ENCODE assay signal across 10 cellular contexts in the genomic region with DNA sequence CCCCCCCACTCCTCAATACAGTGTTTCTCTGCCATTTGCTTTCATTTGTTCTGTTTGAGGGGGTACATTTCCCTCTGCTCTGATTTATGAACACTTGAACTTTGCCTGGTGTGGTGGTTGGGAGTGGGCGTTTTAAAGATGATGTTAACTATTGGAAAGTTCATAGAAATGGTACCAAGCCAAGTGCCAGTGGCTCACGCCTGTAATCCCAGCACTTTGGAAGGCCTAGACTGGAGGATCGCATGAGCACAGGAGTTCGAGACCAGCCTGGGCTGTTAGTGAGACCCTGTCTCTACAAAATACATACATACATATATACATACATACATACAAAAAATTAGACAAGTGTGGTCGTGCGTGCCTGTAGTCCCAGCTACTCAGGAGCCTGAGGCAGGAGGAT. TPM values are rescaled to one million over a fixed set of nuclear protein-coding genes. Genes with fewer than 3 reads are reported as not detected.
DNase-seq lines count a peak whose midpoint lies in the region; ATAC-seq and TF ChIP-seq lines count a peak whose summit lies in the region.
"Had no signal": no experiment of that assay in that cellular context is flagged by ENCODE, and none has a peak within 500 bp of the region (broad histone marks: within the 10 kb centered on the region; RNA-seq: fewer than 3 reads in every experiment).

No MANE protein-coding gene starts in this region.

- peaks cover 4% of the 10 kb centered on the region; the same call in 1 of the 2 replicates for H4K20me1 ChIP-seq in PC-9 (ENCODE audit: insufficient read depth)

- no peaks in the 10 kb centered on the region for H3K9me2 ChIP-seq in PC-9 (ENCODE audit: insufficient read depth)

- peak overlapping the region; percentile 93 for H3K4me3 ChIP-seq in AG04450 (ENCODE audit: low read depth, low read length)
- H3K4me3 ChIP-seq in PC-9, result peak overlapping the region; percentile 96
- peak overlapping the region in 3 of 4 donors; percentile 52 to 81 (median 68) for H3K4me3 ChIP-seq in esophagus squamous epithelium

- H3K36me3 ChIP-seq in PC-9 (ENCODE audit: low read depth) (no peaks in the 10 kb centered on the region), esophagus squamous epithelium (peaks cover 0 to 5% (median 0%) of the 10 kb centered on the region in 3 donors)

- H3K4me1 Mint-ChIP-seq in neural crest cell, result peaks cover 28% of the 10 kb centered on the region
- H3K4me1 Mint-ChIP-seq: memory B cell had no signal

- DNase-seq in AG04450 (ENCODE audit: low read depth, low spot score), result no peak
- no peak for DNase-seq in PC-9
- no peak for DNase-seq in esophagus squamous epithelium (lab: John Stamatoyannopoulos, UW)
- no peak for DNase-seq in neural crest cell (ENCODE audit: low read depth, low spot score)
- no peak for DNase-seq in SIG-M5 (lab: John Stamatoyannopoulos, UW)
- no peak for DNase-seq in G401 (ENCODE audit: low spot score)
- no peak for DNase-seq in NCI-H1092 (lab: John Stamatoyannopoulos, UW)

- intact Hi-C loops in PC-9 (cut with micrococcal nuclease; ENCODE audit: unreplicated experiment) (loop anchor here (5.0 to 10.0 kb wide), 3 partner anchors 160 to 250 kb away; no protein-coding TSS in a partner anchor), esophagus squamous epithelium (cut with DNase I) (loop anchor here (10.0 kb wide), 1 partner anchor 150 kb away; no protein-coding TSS in a partner anchor)

- 67 to 71% methylated on average over 2 to 3 of the region's 6 CpGs for WGBS in esophagus squamous epithelium, 2 donors

- no peak overlapping the region for H3K27ac Mint-ChIP-seq in neural crest cell (ENCODE audit: unreplicated experiment)
- H3K27ac Mint-ChIP-seq: memory B cell had no signal

- in situ Hi-C loops in G401 (cut with HindIII; ENCODE audit: low sequenced_read_pairs), result no loop called here

- TF ChIP-seq POLR2A in esophagus squamous epithelium (IDR thresholded peaks at IDR 0.05), result no peak

- peak overlapping the region; percentile 95 for H3K4me2 ChIP-seq in PC-9

- H3K27me3 ChIP-seq in AG04450 (ENCODE audit: control insufficient read depth, insufficient read depth, low read length), result no peaks in the 10 kb centered on the region
- H3K27me3 ChIP-seq in PC-9 (ENCODE audit: insufficient read depth, low read depth), result no peaks in the 10 kb centered on the region
- H3K27me3 ChIP-seq in esophagus squamous epithelium, result peaks cover 0 to 29% (median 0%) of the 10 kb centered on the region in 4 donors

- H3K27ac ChIP-seq in AG04450 (ENCODE audit: low read depth, low read length) (peak overlapping the region; percentile 92), PC-9 (peak overlapping the region; percentile 70; the same call in 1 of the 2 replicates), esophagus squamous epithelium (peak overlapping the region; percentile 82 to 98 (median 92))

- ATAC-seq in GM18870 (IDR thresholded peaks at IDR 0.05; ENCODE audit: unreplicated experiment), result no peak

- H3K4me3 Mint-ChIP-seq in neural crest cell, result peak overlapping the region; percentile 100

- no peaks in the 10 kb centered on the region for H3K9me3 Mint-ChIP-seq in neural crest cell
- H3K9me3 Mint-ChIP-seq: memory B cell had no signal

- H3K79me2 ChIP-seq in PC-9 (ENCODE audit: low read depth), result peaks cover 38% of the 10 kb centered on the region

- POLR2A ChIA-PET in AG04450 (lab: Yijun Ruan, JAX) (interaction anchor here (1.1 kb wide), 1 partner anchor 581 kb away, joined by 3 read pairs; a partner anchor contains a TSS), PC-9 (lab: Charles Lee; ENCODE audit: unreplicated experiment) (interaction anchor here (0.7 kb wide), 1 partner anchor 423 kb away, joined by 5 read pairs; no protein-coding TSS in a partner anchor)

- H3F3A ChIP-seq in PC-9 (ENCODE audit: insufficient read depth, low read depth), result peaks cover 24% of the 10 kb centered on the region

- BruUV-seq in PC-9 (replicated peaks; lab: Mats Ljungman, UMichigan), result no TSS peak

- H2AFZ ChIP-seq in PC-9, result no peak overlapping the region

- peaks cover 2% of the 10 kb centered on the region; the same call in 1 of the 2 replicates for H3K9me3 ChIP-seq in AG04450 (ENCODE audit: control insufficient read depth, insufficient read depth, low read length)
- H3K9me3 ChIP-seq in PC-9 (ENCODE audit: insufficient read depth, low read depth), result no peaks in the 10 kb centered on the region
- H3K9me3 ChIP-seq in esophagus squamous epithelium, result no peaks in the 10 kb centered on the region

- CTCF ChIA-PET in AG04450 (lab: Charles Lee) (interaction anchor here (0.9 kb wide), 1 partner anchor 14 kb away, joined by 5 read pairs; no protein-coding TSS in a partner anchor), PC-9 (lab: Charles Lee) (no interaction called here)

- TF ChIP-seq CTCF in AG04450 (IDR thresholded peaks at IDR 0.05; ENCODE audit: low read depth, low read length) (no peak), PC-9 (conservative IDR thresholded peaks at IDR 0.05) (no peak), esophagus squamous epithelium (IDR thresholded peaks at IDR 0.05) (no peak), neural crest cell (conservative IDR thresholded peaks at IDR 0.05) (no peak)

- H3K36me3 Mint-ChIP-seq in neural crest cell (ENCODE audit: low read depth), result peaks cover 4% of the 10 kb centered on the region
- H3K36me3 Mint-ChIP-seq: memory B cell had no signal

- H3K27me3 Mint-ChIP-seq in neural crest cell (ENCODE audit: low read depth), result no peaks in the 10 kb centered on the region

- H3K4me1 ChIP-seq in PC-9 (replicated peaks; ENCODE audit: insufficient read depth), result peaks cover 31% of the 10 kb centered on the region
- peaks cover 13 to 46% (median 16%) of the 10 kb centered on the region in 3 donors for H3K4me1 ChIP-seq in esophagus squamous epithelium

RNA-seq across cellular contexts. Expression of a gene that starts 1.1 kb away (rescaled TPM):
- 85.9 and 100 TPM in 2 replicates for polyA plus RNA-seq in AG04450 (2011; rRNA removed)
- 14.1 and 17.8 TPM in 2 replicates for polyA minus RNA-seq in AG04450 (2011; rRNA and poly(A)+ RNA removed)
- total RNA-seq in PC-9 (2021) (21.4 and 22.6 TPM in 2 replicates), esophagus squamous epithelium (10 to 100 TPM in 1 of 4 donors, 1 to 10 TPM in 2, under 1 TPM in 1; 0.34 to 18.3 (median 5.5) TPM), neural crest cell (23.8 and 26.0 TPM in 2 replicates)
- total RNA-seq in G401 (2014; rRNA removed; shearing (Covaris generic)), result 112 and 197 TPM in 2 replicates

RNA-seq across cellular contexts. Expression of a gene that starts 54.0 kb away (rescaled TPM):
- polyA plus RNA-seq in AG04450 (2011; rRNA removed), result not detected in 2 replicates
- not detected in 2 replicates for polyA minus RNA-seq in AG04450 (2011; rRNA and poly(A)+ RNA removed)
- total RNA-seq in PC-9 (2021) (not detected in 2 replicates), esophagus squamous epithelium (under 1 TPM in 1 of 4 donors, not detected in 3; 0.19 TPM), neural crest cell (not detected in 2 replicates)
- not detected in 2 replicates for total RNA-seq in G401 (2014; rRNA removed; shearing (Covaris generic))
- total RNA-seq: subcutaneous adipose tissue had no signal
